In genomic region chr2:18001671-18002070, GRCh38 we compare ENCODE assay signal across 19 cellular contexts.
DNase-seq lines count a peak whose midpoint lies in the region; ATAC-seq and TF ChIP-seq lines count a peak whose summit lies in the region.
"Had no signal": no experiment of that assay in that cellular context is flagged by ENCODE, and none has a peak within 500 bp of the region (broad histone marks: within the 10 kb centered on the region; RNA-seq: fewer than 3 reads in every experiment).

No MANE protein-coding gene starts in this region.

- intact Hi-C loops in CD14-positive monocyte (cut with micrococcal nuclease): no loop called here

- H2AFZ ChIP-seq in OCI-LY3 (ENCODE audit: low read depth, low read length): no peak overlapping the region

- H3K9me3 Mint-ChIP-seq in CD14-positive monocyte: peaks cover 0 to 20% (median 7%) of the 10 kb centered on the region in 7 donors
- H3K9me3 Mint-ChIP-seq: stimulated activated effector memory CD8-positive, alpha-beta T cell treated with anti-CD3 and anti-CD28 coated beads, Interleukin-12 subunit alpha, Interleukin-12 subunit beta, amount 100 ng/mL, for 72 hours had no signal

- H3K36me3 Mint-ChIP-seq in CD14-positive monocyte: no peaks in the 10 kb centered on the region
- H3K36me3 Mint-ChIP-seq: CD4-positive, alpha-beta memory T cell; naive B cell; stimulated activated effector memory CD8-positive, alpha-beta T cell treated with anti-CD3 and anti-CD28 coated beads, Interleukin-12 subunit alpha, Interleukin-12 subunit beta, amount 100 ng/mL, for 72 hours had no signal

- no peak overlapping the region for H3K4me3 Mint-ChIP-seq in CD14-positive monocyte
- H3K4me3 Mint-ChIP-seq: activated T-cell treated with anti-CD3 and anti-CD28 coated beads, Interleukin-2, amount 50 U/mL, for 24 hours; CD4-positive, alpha-beta memory T cell; naive B cell; stimulated activated effector memory CD8-positive, alpha-beta T cell treated with anti-CD3 and anti-CD28 coated beads, Interleukin-12 subunit alpha, Interleukin-12 subunit beta, amount 100 ng/mL, for 72 hours had no signal

- H3K27ac ChIP-seq in OCI-LY3 (ENCODE audit: low read length): no peak overlapping the region
- H3K27ac ChIP-seq: coronary artery, tibial nerve had no signal

- no peaks in the 10 kb centered on the region for H3K27me3 Mint-ChIP-seq in CD14-positive monocyte (ENCODE audit: low read depth in 3 of 3)

- no peak overlapping the region for H3K9ac ChIP-seq in OCI-LY3 (ENCODE audit: low read length)

- no peak overlapping the region for H3K4me3 ChIP-seq in GM12875 (ENCODE audit: low read depth, low read length)
- no peak overlapping the region for H3K4me3 ChIP-seq in OCI-LY3 (ENCODE audit: low read length)
- H3K4me3 ChIP-seq in fibroblast of mammary gland (ENCODE audit: control insufficient read depth, low read depth, low read length): no peak overlapping the region
- H3K4me3 ChIP-seq: coronary artery, tibial nerve had no signal

- no peaks in the 10 kb centered on the region for H3K36me3 ChIP-seq in OCI-LY3 (replicated peaks; ENCODE audit: low read depth, low read length)
- H3K36me3 ChIP-seq: tibial nerve had no signal

- no peak overlapping the region for H3K27ac Mint-ChIP-seq in CD14-positive monocyte
- H3K27ac Mint-ChIP-seq: activated T-cell treated with anti-CD3 and anti-CD28 coated beads, Interleukin-2, amount 50 U/mL, for 24 hours; CD4-positive, alpha-beta memory T cell; naive B cell; stimulated activated effector memory CD8-positive, alpha-beta T cell treated with anti-CD3 and anti-CD28 coated beads, Interleukin-12 subunit alpha, Interleukin-12 subunit beta, amount 100 ng/mL, for 72 hours had no signal

- H3K27me3 ChIP-seq in OCI-LY3 (ENCODE audit: low read depth, low read length): no peaks in the 10 kb centered on the region
- H3K27me3 ChIP-seq: tibial nerve had no signal

- DNase-seq in CD14-positive monocyte (ENCODE audit: low spot score): no peak
- DNase-seq in fibroblast of mammary gland (ENCODE audit: low read depth): no peak
- no peak for DNase-seq in CD1c-positive myeloid dendritic cell (ENCODE audit: extremely low spot score)
- no peak for DNase-seq in A172 (ENCODE audit: low spot score)
- DNase-seq: activated CD4-positive, alpha-beta T cell treated with anti-CD3 and anti-CD28 coated beads, Interleukin-2, amount 50 U/mL, for 4 hours; activated naive CD4-positive, alpha-beta T cell treated with anti-CD3 and anti-CD28 coated beads, Interleukin-2, amount 50 U/mL, for 16 hours; activated T-cell treated with anti-CD3 and anti-CD28 coated beads, Interleukin-2, amount 50 U/mL, for 24 hours; CD4-positive, alpha-beta memory T cell; head of caudate nucleus; IMR-90; naive B cell; NCI-H1105; posterior cingulate gyrus had no signal

- H4K20me1 ChIP-seq in OCI-LY3 (ENCODE audit: insufficient read depth, low read length): no peaks in the 10 kb centered on the region

- H3K4me1 Mint-ChIP-seq in CD14-positive monocyte: no peaks in the 10 kb centered on the region
- H3K4me1 Mint-ChIP-seq: CD4-positive, alpha-beta memory T cell; naive B cell; stimulated activated effector memory CD8-positive, alpha-beta T cell treated with anti-CD3 and anti-CD28 coated beads, Interleukin-12 subunit alpha, Interleukin-12 subunit beta, amount 100 ng/mL, for 72 hours had no signal

- no peaks in the 10 kb centered on the region for H3K79me2 ChIP-seq in OCI-LY3 (ENCODE audit: low read length)

- H3K4me1 ChIP-seq in OCI-LY3 (ENCODE audit: low read length): no peaks in the 10 kb centered on the region
- H3K4me1 ChIP-seq: tibial nerve had no signal

- H3K9me3 ChIP-seq in OCI-LY3 (ENCODE audit: insufficient read depth, low read length): no peaks in the 10 kb centered on the region

- no peak for ATAC-seq in GM21786 (IDR thresholded peaks at IDR 0.05; ENCODE audit: unreplicated experiment)
- ATAC-seq: stimulated activated effector memory CD8-positive, alpha-beta T cell treated with anti-CD3 and anti-CD28 coated beads, Interleukin-12 subunit alpha, Interleukin-12 subunit beta, amount 100 ng/mL, for 72 hours had no signal

- TF ChIP-seq CTCF in CD14-positive monocyte (IDR thresholded peaks at IDR 0.05) (peak; percentile 8), GM12875 (IDR thresholded peaks at IDR 0.05; ENCODE audit: borderline replicate concordance, insufficient read depth, low read depth, low read length) (peak; percentile 10; the same call in 1 of the 2 replicates), OCI-LY3 (IDR thresholded peaks at IDR 0.05; ENCODE audit: low read depth, low read length) (peak; percentile 33), fibroblast of mammary gland (conservative IDR thresholded peaks at IDR 0.05; ENCODE audit: control insufficient read depth, insufficient read depth, low read depth, low read length) (peak; percentile 6)

- no peak overlapping the region for H3K4me2 ChIP-seq in OCI-LY3 (ENCODE audit: low read length)
